In genomic region chr9:19935422-19935821, GRCh38 we compare ENCODE assay signal across 1 cellular context.
TF ChIP-seq lines count a peak whose summit lies in the region.

No MANE protein-coding gene starts in this region.

TF ChIP-seq in WTC11, 78 proteins besides CTCF, POLR2A, EP300 and RAD21 (continued from another document):
- TF ChIP-seq E2F1 (CRISPR knock-in tag; IDR thresholded peaks at IDR 0.05) (no peak), JAZF1 (CRISPR knock-in tag; IDR thresholded peaks at IDR 0.05) (no peak), GABPB1 (CRISPR knock-in tag; IDR thresholded peaks at IDR 0.05) (no peak), NR2C2 (CRISPR knock-in tag; IDR thresholded peaks at IDR 0.05) (no peak), HMGA2 (CRISPR knock-in tag; IDR thresholded peaks at IDR 0.05) (no peak)
- TF ChIP-seq, protein P1, sequence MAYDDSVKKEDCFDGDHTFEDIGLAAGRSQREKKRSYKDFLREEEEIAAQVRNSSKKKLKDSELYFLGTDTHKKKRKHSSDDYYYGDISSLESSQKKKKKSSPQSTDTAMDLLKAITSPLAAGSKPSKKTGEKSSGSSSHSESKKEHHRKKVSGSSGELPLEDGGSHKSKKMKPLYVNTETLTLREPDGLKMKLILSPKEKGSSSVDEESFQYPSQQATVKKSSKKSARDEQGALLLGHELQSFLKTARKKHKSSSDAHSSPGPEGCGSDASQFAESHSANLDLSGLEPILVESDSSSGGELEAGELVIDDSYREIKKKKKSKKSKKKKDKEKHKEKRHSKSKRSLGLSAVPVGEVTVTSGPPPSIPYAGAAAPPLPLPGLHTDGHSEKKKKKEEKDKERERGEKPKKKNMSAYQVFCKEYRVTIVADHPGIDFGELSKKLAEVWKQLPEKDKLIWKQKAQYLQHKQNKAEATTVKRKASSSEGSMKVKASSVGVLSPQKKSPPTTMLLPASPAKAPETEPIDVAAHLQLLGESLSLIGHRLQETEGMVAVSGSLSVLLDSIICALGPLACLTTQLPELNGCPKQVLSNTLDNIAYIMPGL (CRISPR knock-in tag; IDR thresholded peaks at IDR 0.05): no peak
- TF ChIP-seq, protein P2, sequence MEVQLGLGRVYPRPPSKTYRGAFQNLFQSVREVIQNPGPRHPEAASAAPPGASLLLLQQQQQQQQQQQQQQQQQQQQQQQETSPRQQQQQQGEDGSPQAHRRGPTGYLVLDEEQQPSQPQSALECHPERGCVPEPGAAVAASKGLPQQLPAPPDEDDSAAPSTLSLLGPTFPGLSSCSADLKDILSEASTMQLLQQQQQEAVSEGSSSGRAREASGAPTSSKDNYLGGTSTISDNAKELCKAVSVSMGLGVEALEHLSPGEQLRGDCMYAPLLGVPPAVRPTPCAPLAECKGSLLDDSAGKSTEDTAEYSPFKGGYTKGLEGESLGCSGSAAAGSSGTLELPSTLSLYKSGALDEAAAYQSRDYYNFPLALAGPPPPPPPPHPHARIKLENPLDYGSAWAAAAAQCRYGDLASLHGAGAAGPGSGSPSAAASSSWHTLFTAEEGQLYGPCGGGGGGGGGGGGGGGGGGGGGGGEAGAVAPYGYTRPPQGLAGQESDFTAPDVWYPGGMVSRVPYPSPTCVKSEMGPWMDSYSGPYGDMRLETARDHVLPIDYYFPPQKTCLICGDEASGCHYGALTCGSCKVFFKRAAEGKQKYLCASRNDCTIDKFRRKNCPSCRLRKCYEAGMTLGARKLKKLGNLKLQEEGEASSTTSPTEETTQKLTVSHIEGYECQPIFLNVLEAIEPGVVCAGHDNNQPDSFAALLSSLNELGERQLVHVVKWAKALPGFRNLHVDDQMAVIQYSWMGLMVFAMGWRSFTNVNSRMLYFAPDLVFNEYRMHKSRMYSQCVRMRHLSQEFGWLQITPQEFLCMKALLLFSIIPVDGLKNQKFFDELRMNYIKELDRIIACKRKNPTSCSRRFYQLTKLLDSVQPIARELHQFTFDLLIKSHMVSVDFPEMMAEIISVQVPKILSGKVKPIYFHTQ (CRISPR knock-in tag; IDR thresholded peaks at IDR 0.05): no peak
TF ChIP-seq in WTC11: peak in this region for 0.
